8 cellular contexts compared by ENCODE assay signal in the genomic region with DNA sequence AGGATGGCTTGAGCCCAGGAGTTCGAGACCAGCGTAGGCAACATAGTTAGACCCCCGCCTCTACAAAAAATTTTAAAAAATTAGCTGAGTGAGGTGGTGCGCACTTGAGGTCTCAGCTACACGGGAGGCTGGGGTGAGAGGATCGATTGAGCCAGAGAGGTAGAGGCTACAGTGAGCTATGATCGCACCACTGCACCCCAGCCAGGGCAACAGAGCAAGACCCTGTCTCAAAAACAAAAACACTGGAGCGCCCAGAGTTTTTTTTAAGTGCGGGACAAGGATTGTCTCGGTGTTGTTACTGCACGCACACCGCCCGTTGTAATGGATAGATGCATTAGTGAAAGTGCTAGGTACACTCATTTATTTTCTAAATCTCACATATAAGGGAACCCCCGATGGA. TPM values are rescaled to one million over a fixed set of nuclear protein-coding genes. Genes with fewer than 3 reads are reported as not detected.
DNase-seq lines count a peak whose midpoint lies in the region; ATAC-seq and TF ChIP-seq lines count a peak whose summit lies in the region.

No MANE protein-coding gene starts in this region.

- H3K9me3 Mint-ChIP-seq in IgD-negative memory B cell (no peaks in the 10 kb centered on the region), natural killer cell (no peaks in the 10 kb centered on the region)

- peak overlapping the region in 9 of 11 experiments; percentile 65 to 82 (median 76); a peak in 16 of 22 replicates for H3K27ac ChIP-seq in BLaER1 treated with 17β-estradiol and CSF1 and Interleukin-3, amounts not matched to agents 10 nM and 100 nM
- H3K27ac ChIP-seq in colonic mucosa = no peak overlapping the region

- peaks cover 2% of the 10 kb centered on the region for H3K36me3 Mint-ChIP-seq in IgD-negative memory B cell
- H3K36me3 Mint-ChIP-seq in natural killer cell = no peaks in the 10 kb centered on the region

- no peak for ATAC-seq in natural killer cell
- no peak for ATAC-seq in HG03108 (IDR thresholded peaks at IDR 0.05; ENCODE audit: unreplicated experiment)
- no peak for ATAC-seq in HG03565 (IDR thresholded peaks at IDR 0.05; ENCODE audit: unreplicated experiment)
- ATAC-seq in mucosa of descending colon = no peak

- peaks cover 81 to 96% (median 93%) of the 10 kb centered on the region in 10 experiments for H3K4me1 ChIP-seq in BLaER1 treated with 17β-estradiol and CSF1 and Interleukin-3, amounts not matched to agents 10 nM and 100 nM
- peaks cover 15% of the 10 kb centered on the region for H3K4me1 ChIP-seq in colonic mucosa
- peaks cover 31% of the 10 kb centered on the region for H3K4me1 ChIP-seq in mucosa of descending colon (ENCODE audit: low read depth)

- H3K27ac Mint-ChIP-seq in IgD-negative memory B cell = peak overlapping the region; percentile 27 to 88 (median 46)
- peak overlapping the region; percentile 95 for H3K27ac Mint-ChIP-seq in natural killer cell

- no peaks in the 10 kb centered on the region for H3K9me3 ChIP-seq in BLaER1 treated with 17β-estradiol and CSF1 and Interleukin-3, amounts not matched to agents 10 nM and 100 nM (replicated peaks in 1 of 11)
- H3K9me3 ChIP-seq in colonic mucosa = no peaks in the 10 kb centered on the region
- H3K9me3 ChIP-seq in mucosa of descending colon = no peaks in the 10 kb centered on the region

- H3K27me3 ChIP-seq in BLaER1 treated with 17β-estradiol and CSF1 and Interleukin-3, amounts not matched to agents 10 nM and 100 nM = no peaks in the 10 kb centered on the region
- peaks cover 11% of the 10 kb centered on the region for H3K27me3 ChIP-seq in colonic mucosa

- H3K36me3 ChIP-seq in BLaER1 treated with 17β-estradiol and CSF1 and Interleukin-3, amounts not matched to agents 10 nM and 100 nM = peaks cover 24 to 47% (median 35%) of the 10 kb centered on the region in 11 experiments
- H3K36me3 ChIP-seq in colonic mucosa (no peaks in the 10 kb centered on the region), mucosa of descending colon (ENCODE audit: low read depth) (no peaks in the 10 kb centered on the region)

- H3K4me3 ChIP-seq in BLaER1 treated with 17β-estradiol and CSF1 and Interleukin-3, amounts not matched to agents 10 nM and 100 nM = peak overlapping the region; percentile 51 to 74 (median 62)
- H3K4me3 ChIP-seq in colonic mucosa = peak overlapping the region; percentile 59
- H3K4me3 ChIP-seq in mucosa of descending colon = no peak overlapping the region

- in situ Hi-C loops in GM13976 (cut with MboI; ENCODE audit: low sequenced_read_pairs, unreplicated experiment) = no loop called here

- no peak for DNase-seq in colonic mucosa
- DNase-seq in natural killer cell = no peak
- DNase-seq in GM13976 (ENCODE audit: low spot score) = no peak
- DNase-seq in mucosa of descending colon = no peak

- H3K27me3 Mint-ChIP-seq in IgD-negative memory B cell = no peaks in the 10 kb centered on the region
- H3K27me3 Mint-ChIP-seq in natural killer cell (ENCODE audit: low read depth in 2 of 2) = no peaks in the 10 kb centered on the region

- intact Hi-C loops in colonic mucosa (cut with DNase I) = no loop called here
- intact Hi-C loops in natural killer cell (cut with micrococcal nuclease) = no loop called here
- intact Hi-C loops in mucosa of descending colon (cut with DNase I, micrococcal nuclease) = no loop called here

- H3K9ac ChIP-seq in BLaER1 treated with 17β-estradiol and CSF1 and Interleukin-3, amounts not matched to agents 10 nM and 100 nM = peak overlapping the region; percentile 58 to 81 (median 73); a peak in 21 of 22 replicates
- peak overlapping the region in 1 of 2 donors; percentile 55 for H3K9ac ChIP-seq in colonic mucosa (ENCODE audit: low read depth in 2 of 2, low read length in 2 of 2)

- TF ChIP-seq CTCF in colonic mucosa (IDR thresholded peaks at IDR 0.05) (no peak), natural killer cell (IDR thresholded peaks at IDR 0.05) (no peak), GM13976 (IDR thresholded peaks at IDR 0.05; ENCODE audit: borderline replicate concordance, control extremely low read depth, extremely low read depth, insufficient read depth, missing control alignments) (no peak), mucosa of descending colon (IDR thresholded peaks at IDR 0.05) (no peak)

- H3K4me1 Mint-ChIP-seq in IgD-negative memory B cell = peaks cover 42 to 53% (median 48%) of the 10 kb centered on the region in 3 donors
- peaks cover 66 to 78% of the 10 kb centered on the region in 2 donors for H3K4me1 Mint-ChIP-seq in natural killer cell

- H3K4me2 ChIP-seq in BLaER1 treated with 17β-estradiol and CSF1 and Interleukin-3, amounts not matched to agents 10 nM and 100 nM = peak overlapping the region; percentile 95 to 100 (median 99)

- H3K4me3 Mint-ChIP-seq in IgD-negative memory B cell (peak overlapping the region; percentile 81 to 93 (median 90)), natural killer cell (peak overlapping the region; percentile 83)

- peaks cover 95 to 100% (median 97%) of the 10 kb centered on the region in 11 experiments for H4K20me1 ChIP-seq in BLaER1 treated with 17β-estradiol and CSF1 and Interleukin-3, amounts not matched to agents 10 nM and 100 nM

RNA-seq across cellular contexts. Expression of a gene that starts 37.1 kb away (rescaled TPM):
- polyA plus RNA-seq in IgD-negative memory B cell = 82.6 TPM
- 1 to 10 TPM; 3.5 TPM for total RNA-seq in colonic mucosa
- total RNA-seq in natural killer cell = 100 to 1,000 TPM; 171 to 240 (median 198) TPM
- 10 to 100 TPM in 1 of 3 donors, 1 to 10 TPM in 2; 4.6 to 11.7 (median 4.8) TPM for total RNA-seq in mucosa of descending colon

Comparison
In these comparisons a context has a peak if more than half of its experiments do, and no peak if none do; other contexts are left out.
1. RNA of a gene that starts 37.1 kb away (total RNA-seq): 171 to 240 TPM in natural killer cell; 4.6 to 11.7 TPM in mucosa of descending colon and 3.5 TPM in colonic mucosa; every median in the first group is over 10 times any median in the second.